37 cellular contexts compared by ENCODE assay signal in the genomic region with DNA sequence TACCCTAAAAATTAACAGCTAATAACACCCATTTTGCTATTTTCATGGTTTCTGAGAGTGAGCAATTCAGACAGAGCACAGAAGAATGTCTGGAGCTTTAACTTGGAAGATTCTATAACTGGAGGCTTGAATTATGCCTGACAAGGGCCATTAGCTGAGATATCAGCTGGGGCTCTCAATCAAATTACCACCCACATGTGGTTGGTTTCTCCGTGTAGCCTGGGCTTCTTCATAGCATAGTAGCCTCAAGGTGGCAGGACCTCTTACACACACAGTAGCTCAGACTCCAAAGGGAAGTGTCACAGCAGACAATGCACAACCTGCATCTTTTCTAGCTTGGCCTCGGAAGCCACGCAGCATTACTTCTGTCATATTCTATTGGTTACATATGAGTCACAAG.
"Had no signal": no experiment of that assay in that cellular context is flagged by ENCODE, and none has a peak within 500 bp of the region (broad histone marks: within the 10 kb centered on the region; RNA-seq: fewer than 3 reads in every experiment).

No MANE protein-coding gene starts in this region.

- H3K4me1 ChIP-seq: colonic mucosa had no signal

- H3K4me3 ChIP-seq: cardiac muscle cell, colonic mucosa had no signal

- H3K36me3 ChIP-seq: cardiac muscle cell, colonic mucosa had no signal

- H3K27ac Mint-ChIP-seq: activated B cell treated with CpG ODN at 0.5 μM for 24 hours; activated CD4-positive, alpha-beta memory T cell treated with anti-CD3 and anti-CD28 coated beads for 36 hours; activated CD4-positive, alpha-beta T cell treated with anti-CD3 and anti-CD28 coated beads, Interleukin-2, amount 10 ng/mL, durations not matched to agents 24 days and 14 days; activated CD8-positive, alpha-beta T cell treated with anti-CD3 and anti-CD28 coated beads for 36 hours; activated naive CD4-positive, alpha-beta T cell treated with anti-CD3 and anti-CD28 coated beads, Interleukin-2, amount 10 ng/mL, durations not matched to agents 7 days and 5 days; activated naive CD4-positive, alpha-beta T cell treated with anti-CD3 and anti-CD28 coated beads, Interleukin-2, amount 50 U/mL, for 24 hours; activated naive CD8-positive, alpha-beta T cell; activated naive CD8-positive, alpha-beta T cell treated with anti-CD3 and anti-CD28 coated beads, Interleukin-2, amount 10 ng/mL, durations not matched to agents 7 days and 5 days; activated naive CD8-positive, alpha-beta T cell treated with anti-CD3 and anti-CD28 coated beads, Interleukin-2, amount 50 U/mL, for 24 hours; activated T-cell treated with anti-CD3 and anti-CD28 coated beads, Interleukin-2, amount 50 U/mL, for 72 hours; activated T-helper 1 cell treated with anti-CD3 and anti-CD28 coated beads, Interleukin-12 subunit alpha, Interleukin-12 subunit beta, Interleukin-2, Interleukin-4 antibody, amounts not matched to agents 30 ng/mL and 10 ng/mL and 1 ng/mL, durations not matched to agents 14 hours and 24 hours and 36 hours; activated T-helper 17 cell treated with anti-CD3 and anti-CD28 coated beads, Interleukin-2, amount 50 U/mL, for 72 hours; brain; T-helper 1 cell treated with Interleukin-12 subunit alpha and Interleukin-12 subunit beta and Interleukin-4 antibody, amounts not matched to agents 30 μg/mL and 1 μg/mL, for 36 hours; T-helper 2 cell treated with Interferon-gamma antibody and Interleukin-4, amounts not matched to agents 5 μg/mL and 100 μg/mL, for 36 hours had no signal

- FAIRE-seq: bronchial epithelial cell, TTC549 had no signal

- H3K9me3 ChIP-seq: colonic mucosa had no signal

- H3K27me3 ChIP-seq: cardiac muscle cell, colonic mucosa had no signal

- H3K27ac ChIP-seq: cardiac muscle cell, colonic mucosa, VCaP had no signal

- H3K9me3 Mint-ChIP-seq: activated B cell treated with CpG ODN at 0.5 μM for 24 hours; activated CD4-positive, alpha-beta memory T cell treated with anti-CD3 and anti-CD28 coated beads for 36 hours; activated CD8-positive, alpha-beta T cell treated with anti-CD3 and anti-CD28 coated beads for 36 hours; activated naive CD4-positive, alpha-beta T cell treated with anti-CD3 and anti-CD28 coated beads, Interleukin-2, amount 10 ng/mL, durations not matched to agents 7 days and 5 days; activated naive CD4-positive, alpha-beta T cell treated with anti-CD3 and anti-CD28 coated beads, Interleukin-2, amount 50 U/mL, for 24 hours; activated naive CD8-positive, alpha-beta T cell treated with anti-CD3 and anti-CD28 coated beads, Interleukin-2, amount 10 ng/mL, durations not matched to agents 7 days and 5 days; activated naive CD8-positive, alpha-beta T cell treated with anti-CD3 and anti-CD28 coated beads, Interleukin-2, amount 50 U/mL, for 24 hours; activated T-cell treated with anti-CD3 and anti-CD28 coated beads, Interleukin-2, amount 50 U/mL, for 4 hours; activated T-cell treated with anti-CD3 and anti-CD28 coated beads, Interleukin-2, amount 50 U/mL, for 72 hours; activated T-helper 1 cell treated with anti-CD3 and anti-CD28 coated beads, Interleukin-12 subunit alpha, Interleukin-12 subunit beta, Interleukin-2, Interleukin-4 antibody, amounts not matched to agents 30 ng/mL and 10 ng/mL and 1 ng/mL, durations not matched to agents 14 hours and 24 hours and 36 hours; activated T-helper 17 cell treated with anti-CD3 and anti-CD28 coated beads, Interleukin-2, amount 50 U/mL, for 72 hours; central memory CD8-positive, alpha-beta T cell; T-helper 1 cell treated with Interleukin-12 subunit alpha and Interleukin-12 subunit beta and Interleukin-4 antibody, amounts not matched to agents 30 μg/mL and 1 μg/mL, for 36 hours; T-helper 2 cell treated with Interferon-gamma antibody and Interleukin-4, amounts not matched to agents 5 μg/mL and 100 μg/mL, for 36 hours had no signal

- DNase-seq: activated B cell treated with CpG ODN at 0.5 μM for 24 hours; activated CD4-positive, alpha-beta memory T cell treated with anti-CD3 and anti-CD28 coated beads for 36 hours; activated CD4-positive, alpha-beta T cell treated with anti-CD3 and anti-CD28 coated beads for 4 hours; activated CD4-positive, alpha-beta T cell treated with anti-CD3 and anti-CD28 coated beads, Interleukin-2, amount 10 ng/mL, durations not matched to agents 24 days and 14 days; activated CD4-positive, alpha-beta T cell treated with anti-CD3 and anti-CD28 coated beads, Interleukin-2, amount 50 U/mL, for 1 hour; activated CD4-positive, alpha-beta T cell treated with anti-CD3 and anti-CD28 coated beads, Interleukin-2, amount 50 U/mL, for 4 hours; activated CD4-positive, CD25-positive, alpha-beta regulatory T cell treated with anti-CD3 and anti-CD28 coated beads, Interleukin-2, amount 50 U/mL, for 72 hours; activated CD8-positive, alpha-beta memory T cell treated with anti-CD3 and anti-CD28 coated beads, Interleukin-2, amount 50 U/mL, for 4 hours; activated CD8-positive, alpha-beta T cell treated with anti-CD3 and anti-CD28 coated beads for 36 hours; activated effector memory CD4-positive, alpha-beta T cell treated with anti-CD3 and anti-CD28 coated beads, Interleukin-2, amount 50 U/mL, for 16 hours; activated gamma-delta T cell treated with Interleukin-2 at 50 U/mL for 16 hours; activated naive CD4-positive, alpha-beta T cell; activated naive CD4-positive, alpha-beta T cell treated with anti-CD3 and anti-CD28 coated beads, Interleukin-2, amount 10 ng/mL, durations not matched to agents 7 days and 5 days; activated naive CD8-positive, alpha-beta T cell treated with anti-CD3 and anti-CD28 coated beads, Interleukin-2, amount 10 ng/mL, durations not matched to agents 7 days and 5 days; activated naive CD8-positive, alpha-beta T cell treated with anti-CD3 and anti-CD28 coated beads, Interleukin-2, amount 50 U/mL, for 24 hours; activated T-cell treated with anti-CD3 and anti-CD28 coated beads for 4 hours; activated T-cell treated with anti-CD3 and anti-CD28 coated beads, Interleukin-2, amount 50 U/mL, for 1 hour; activated T-cell treated with anti-CD3 and anti-CD28 coated beads, Interleukin-2, amount 50 U/mL, for 4 hours; activated T-cell treated with anti-CD3 and anti-CD28 coated beads, Interleukin-2, amount 50 U/mL, for 72 hours; aorta; caudate nucleus; cerebellar nuclear complex; colonic mucosa; T-helper 2 cell; T-helper 9 cell had no signal

- ATAC-seq: activated CD8-positive, alpha-beta T cell treated with anti-CD3 and anti-CD28 coated beads for 36 hours; activated naive CD8-positive, alpha-beta T cell treated with anti-CD3 and anti-CD28 coated beads, Interleukin-2, amount 50 U/mL, for 24 hours; activated T-cell treated with anti-CD3 and anti-CD28 coated beads, Interleukin-2, amount 50 U/mL, for 4 hours; activated T-cell treated with anti-CD3 and anti-CD28 coated beads, Interleukin-2, amount 50 U/mL, for 72 hours; activated T-helper 17 cell treated with anti-CD3 and anti-CD28 coated beads, Interleukin-2, amount 50 U/mL, for 72 hours had no signal

- H3K4me1 Mint-ChIP-seq: activated B cell treated with CpG ODN at 0.5 μM for 24 hours; activated naive CD8-positive, alpha-beta T cell treated with anti-CD3 and anti-CD28 coated beads, Interleukin-2, amount 50 U/mL, for 24 hours; activated T-helper 17 cell treated with anti-CD3 and anti-CD28 coated beads, Interleukin-2, amount 50 U/mL, for 72 hours; brain; central memory CD8-positive, alpha-beta T cell had no signal

- H3K4me3 Mint-ChIP-seq: activated B cell treated with CpG ODN at 0.5 μM for 24 hours; activated CD4-positive, alpha-beta memory T cell treated with anti-CD3 and anti-CD28 coated beads for 36 hours; activated CD4-positive, alpha-beta T cell treated with anti-CD3 and anti-CD28 coated beads, Interleukin-2, amount 10 ng/mL, durations not matched to agents 24 days and 14 days; activated CD8-positive, alpha-beta T cell treated with anti-CD3 and anti-CD28 coated beads for 36 hours; activated naive CD4-positive, alpha-beta T cell treated with anti-CD3 and anti-CD28 coated beads, Interleukin-2, amount 10 ng/mL, durations not matched to agents 7 days and 5 days; activated naive CD4-positive, alpha-beta T cell treated with anti-CD3 and anti-CD28 coated beads, Interleukin-2, amount 50 U/mL, for 24 hours; activated naive CD8-positive, alpha-beta T cell; activated naive CD8-positive, alpha-beta T cell treated with anti-CD3 and anti-CD28 coated beads, Interleukin-2, amount 10 ng/mL, durations not matched to agents 7 days and 5 days; activated naive CD8-positive, alpha-beta T cell treated with anti-CD3 and anti-CD28 coated beads, Interleukin-2, amount 50 U/mL, for 24 hours; activated T-cell treated with anti-CD3 and anti-CD28 coated beads, Interleukin-2, amount 50 U/mL, for 4 hours; activated T-cell treated with anti-CD3 and anti-CD28 coated beads, Interleukin-2, amount 50 U/mL, for 72 hours; activated T-helper 1 cell treated with anti-CD3 and anti-CD28 coated beads, Interleukin-12 subunit alpha, Interleukin-12 subunit beta, Interleukin-2, Interleukin-4 antibody, amounts not matched to agents 30 ng/mL and 10 ng/mL and 1 ng/mL, durations not matched to agents 14 hours and 24 hours and 36 hours; activated T-helper 17 cell treated with anti-CD3 and anti-CD28 coated beads, Interleukin-2, amount 50 U/mL, for 72 hours; brain; central memory CD8-positive, alpha-beta T cell; T-helper 1 cell treated with Interleukin-12 subunit alpha and Interleukin-12 subunit beta and Interleukin-4 antibody, amounts not matched to agents 30 μg/mL and 1 μg/mL, for 36 hours; T-helper 2 cell treated with Interferon-gamma antibody and Interleukin-4, amounts not matched to agents 5 μg/mL and 100 μg/mL, for 36 hours had no signal

- H3K27me3 Mint-ChIP-seq: activated B cell treated with CpG ODN at 0.5 μM for 24 hours; activated CD4-positive, alpha-beta memory T cell treated with anti-CD3 and anti-CD28 coated beads for 36 hours; activated CD4-positive, alpha-beta T cell treated with anti-CD3 and anti-CD28 coated beads, Interleukin-2, amount 10 ng/mL, durations not matched to agents 24 days and 14 days; activated CD8-positive, alpha-beta T cell treated with anti-CD3 and anti-CD28 coated beads for 36 hours; activated naive CD4-positive, alpha-beta T cell treated with anti-CD3 and anti-CD28 coated beads, Interleukin-2, amount 10 ng/mL, durations not matched to agents 7 days and 5 days; activated naive CD4-positive, alpha-beta T cell treated with anti-CD3 and anti-CD28 coated beads, Interleukin-2, amount 50 U/mL, for 24 hours; activated naive CD8-positive, alpha-beta T cell; activated naive CD8-positive, alpha-beta T cell treated with anti-CD3 and anti-CD28 coated beads, Interleukin-2, amount 10 ng/mL, durations not matched to agents 7 days and 5 days; activated naive CD8-positive, alpha-beta T cell treated with anti-CD3 and anti-CD28 coated beads, Interleukin-2, amount 50 U/mL, for 24 hours; activated T-helper 17 cell treated with anti-CD3 and anti-CD28 coated beads, Interleukin-2, amount 50 U/mL, for 72 hours; brain; central memory CD8-positive, alpha-beta T cell had no signal

- H3K36me3 Mint-ChIP-seq: activated CD4-positive, alpha-beta memory T cell treated with anti-CD3 and anti-CD28 coated beads for 36 hours; activated naive CD4-positive, alpha-beta T cell treated with anti-CD3 and anti-CD28 coated beads, Interleukin-2, amount 10 ng/mL, durations not matched to agents 7 days and 5 days; activated naive CD4-positive, alpha-beta T cell treated with anti-CD3 and anti-CD28 coated beads, Interleukin-2, amount 50 U/mL, for 24 hours; activated naive CD8-positive, alpha-beta T cell treated with anti-CD3 and anti-CD28 coated beads, Interleukin-2, amount 10 ng/mL, durations not matched to agents 7 days and 5 days; brain had no signal
